ENCODE assay signal across 12 cellular contexts in the genomic region with DNA sequence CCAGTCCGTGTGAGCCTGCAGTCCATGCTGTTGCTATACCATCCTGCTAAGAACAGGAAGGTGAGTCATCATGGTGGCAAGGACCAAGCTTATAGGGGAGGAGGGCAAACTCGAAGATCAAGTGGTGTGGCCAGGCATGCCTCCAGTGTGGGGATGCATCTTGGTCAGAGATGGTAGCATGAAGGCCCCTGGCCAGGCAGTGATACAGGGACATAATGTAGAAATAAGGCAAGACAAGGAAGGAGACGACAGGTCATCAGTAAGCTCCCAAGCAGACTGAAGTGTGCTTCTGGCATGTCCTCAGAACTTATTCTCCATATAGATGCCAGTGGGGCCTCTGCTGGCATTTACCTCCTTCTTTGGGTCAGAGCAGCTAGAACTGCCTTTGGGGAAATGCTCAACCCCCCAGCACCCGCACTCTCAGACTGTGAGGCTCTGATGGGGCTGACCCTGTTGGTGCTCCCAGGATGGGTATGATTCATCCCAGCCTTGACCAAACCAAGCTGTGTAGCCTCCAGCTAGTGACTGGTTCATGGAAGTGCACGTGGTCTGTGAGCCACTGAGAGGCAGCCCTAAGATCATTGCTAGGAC. TPM values are rescaled to one million over a fixed set of nuclear protein-coding genes. Genes with fewer than 3 reads are reported as not detected.
DNase-seq lines count a peak whose midpoint lies in the region; TF ChIP-seq lines count a peak whose summit lies in the region.
"Had no signal": no experiment of that assay in that cellular context is flagged by ENCODE, and none has a peak within 500 bp of the region (broad histone marks: within the 10 kb centered on the region; RNA-seq: fewer than 3 reads in every experiment).

No MANE protein-coding gene starts in this region.

- H3K4me3 ChIP-seq in NB4 (ENCODE audit: low read depth, low read length) = no peak overlapping the region
- no peak overlapping the region for H3K4me3 ChIP-seq in osteoblast (ENCODE audit: insufficient read depth, low read length)
- H3K4me3 ChIP-seq in BE2C (ENCODE audit: low read depth, low read length) = no peak overlapping the region
- H3K4me3 ChIP-seq: SK-N-MC, spleen had no signal

- TF ChIP-seq CTCF in NB4 (IDR thresholded peaks at IDR 0.05; ENCODE audit: low read depth, low read length) (no peak), MCF 10A (IDR thresholded peaks at IDR 0.05; ENCODE audit: unreplicated experiment) (no peak), osteoblast (IDR thresholded peaks at IDR 0.05; ENCODE audit: extremely low read depth, low read depth, low read length) (no peak), BE2C (IDR thresholded peaks at IDR 0.05; ENCODE audit: low read depth, low read length) (no peak)

- H3K4me3 Mint-ChIP-seq in MCF 10A (ENCODE audit: unreplicated experiment) = no peak overlapping the region
- H3K4me3 Mint-ChIP-seq: stimulated activated memory B cell treated with anti-CD40 and anti-IgM and Interleukin-4, amounts not matched to agents 10 μg/mL and 1 μg/mL and 100 μg/mL, for 72 hours had no signal

- DNase-seq in GDM1 (lab: John Stamatoyannopoulos, UW) (peak; percentile 37), NB4 (ENCODE audit: low read depth) (peak; percentile 75), MCF 10A (ENCODE audit: unreplicated experiment) (peak; percentile 86), osteoblast (ENCODE audit: insufficient read length, low spot score, missing footprints) (peak; percentile 90), BE2C (no peak), NCI-H82 treated with DMSO at 0.1 percent for 48 hours (lab: John Stamatoyannopoulos, UW; ENCODE audit: unreplicated experiment) (no peak), iPS-NIHi7 (ENCODE audit: extremely low spot score) (no peak), OCI-M1 (lab: John Stamatoyannopoulos, UW) (no peak)
- DNase-seq: spleen had no signal

- no peak for TF ChIP-seq POLR2A in NB4 (IDR thresholded peaks at IDR 0.05; ENCODE audit: extremely low read depth, insufficient read length)

- H2AFZ ChIP-seq in osteoblast (ENCODE audit: low read length) = no peak overlapping the region

- H3K27ac ChIP-seq in osteoblast (ENCODE audit: low read depth, low read length) = no peak overlapping the region
- H3K27ac ChIP-seq: SK-N-MC, spleen had no signal

- BruUV-seq in MCF 10A (replicated peaks; lab: Mats Ljungman, UMichigan) = no TSS peak

- H3K4me1 Mint-ChIP-seq in MCF 10A (ENCODE audit: insufficient read depth, unreplicated experiment) = peaks cover 10% of the 10 kb centered on the region

- H4K20me1 ChIP-seq in osteoblast (ENCODE audit: insufficient read depth, low read length) = no peaks in the 10 kb centered on the region

- peaks cover 26% of the 10 kb centered on the region for H3K27me3 Mint-ChIP-seq in MCF 10A (ENCODE audit: insufficient read depth, unreplicated experiment)

- H3K79me2 ChIP-seq in osteoblast (ENCODE audit: insufficient read depth, low read length) = no peaks in the 10 kb centered on the region

- H3K27me3 ChIP-seq in osteoblast (ENCODE audit: insufficient read depth, low read length) (peaks cover 16% of the 10 kb centered on the region), BE2C (no peaks in the 10 kb centered on the region)

- CTCF ChIA-PET in MCF 10A (lab: Yijun Ruan, JAX) = interaction anchor here (0.6 to 0.7 kb wide), 2 partner anchors 57 to 1489 kb away, joined by 3 read pairs; no protein-coding TSS in a partner anchor

- H3K4me1 ChIP-seq in osteoblast (ENCODE audit: insufficient read depth, low read length) = peaks cover 8% of the 10 kb centered on the region
- no peaks in the 10 kb centered on the region for H3K4me1 ChIP-seq in BE2C
- H3K4me1 ChIP-seq: spleen had no signal

- no peak overlapping the region for H3K4me2 ChIP-seq in osteoblast (ENCODE audit: insufficient read depth, low read length)

- H3K9me3 Mint-ChIP-seq in MCF 10A (ENCODE audit: unreplicated experiment) = no peaks in the 10 kb centered on the region

- POLR2A ChIA-PET in MCF 10A (lab: Yijun Ruan, JAX) = interaction anchor here (0.6 to 0.7 kb wide), 2 partner anchors 21 to 1489 kb away, joined by 3 read pairs; no protein-coding TSS in a partner anchor

- H3K36me3 Mint-ChIP-seq in MCF 10A (ENCODE audit: insufficient read depth, unreplicated experiment) = no peaks in the 10 kb centered on the region
- H3K36me3 Mint-ChIP-seq: stimulated activated memory B cell treated with anti-CD40 and anti-IgM and Interleukin-4, amounts not matched to agents 10 μg/mL and 1 μg/mL and 100 μg/mL, for 72 hours had no signal

- H3K9me3 ChIP-seq in osteoblast (ENCODE audit: low read depth, low read length) (no peaks in the 10 kb centered on the region), BE2C (no peaks in the 10 kb centered on the region; the same call in 1 of the 2 replicates)
- H3K9me3 ChIP-seq: spleen had no signal

- no peak overlapping the region for H3K27ac Mint-ChIP-seq in MCF 10A (ENCODE audit: low read depth, unreplicated experiment)
- H3K27ac Mint-ChIP-seq: stimulated activated memory B cell treated with anti-CD40 and anti-IgM and Interleukin-4, amounts not matched to agents 10 μg/mL and 1 μg/mL and 100 μg/mL, for 72 hours had no signal

- H3K36me3 ChIP-seq in osteoblast (ENCODE audit: insufficient read depth, low read length) (no peaks in the 10 kb centered on the region), BE2C (no peaks in the 10 kb centered on the region)
- H3K36me3 ChIP-seq: spleen had no signal

- intact Hi-C loops in MCF 10A (cut with micrococcal nuclease) = no loop called here

RNA-seq across cellular contexts. Expression of gene ATP2B2, which starts 52.5 kb away (rescaled TPM):
- total RNA-seq in MCF 10A (2022) = not detected in 2 replicates
- not detected in 2 replicates for total RNA-seq in osteoblast
- polyA plus RNA-seq in BE2C (2012; ENCODE audit: insufficient read depth, insufficient read length, low read depth) = 1.2 TPM
- total RNA-seq: activated CD8-positive, alpha-beta memory T cell treated with anti-CD3 and anti-CD28 coated beads for 36 hours had no signal

Comparison
In these comparisons a context has a peak if more than half of its experiments do, and no peak if none do; other contexts are left out.
1. DNase-seq: peak in GDM1 (single experiment), NB4 (single experiment), MCF 10A (single experiment) and osteoblast (single experiment); none in BE2C (single experiment), NCI-H82 treated with DMSO at 0.1 percent for 48 hours (single experiment), iPS-NIHi7 (single experiment) and OCI-M1 (single experiment).